ENCODE assay signal across 20 cellular contexts in the genomic region with DNA sequence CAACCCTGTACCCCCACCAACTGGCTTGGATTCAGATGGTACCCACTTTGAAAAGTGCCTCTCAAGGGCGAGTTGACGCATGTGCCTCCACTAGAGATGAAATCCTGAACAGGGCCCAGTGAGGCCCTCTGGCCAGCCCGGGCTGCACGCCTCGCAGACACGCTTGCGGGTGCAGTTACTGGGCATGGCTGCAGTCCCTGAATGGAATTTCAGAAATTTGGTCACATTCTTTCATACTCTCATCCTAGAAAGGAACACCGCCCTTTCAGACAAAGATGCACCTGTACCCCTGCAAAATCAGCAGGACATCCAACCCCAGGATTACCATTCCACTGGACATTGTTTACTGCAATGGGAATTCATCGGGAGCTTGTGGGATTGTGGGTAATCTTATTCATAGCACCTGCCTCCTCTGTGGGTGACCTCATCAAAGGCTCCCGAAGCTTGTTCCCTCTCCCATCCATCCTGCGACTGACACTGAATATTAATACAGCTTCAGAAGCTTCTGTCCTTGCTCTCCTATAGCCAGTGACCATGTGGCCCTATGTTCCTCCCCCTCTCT. TPM values are rescaled to one million over a fixed set of nuclear protein-coding genes. Genes with fewer than 3 reads are reported as not detected.
A peak's percentile ranks its signal among the peaks of the same experiment; 100 is the strongest.
DNase-seq lines count a peak whose midpoint lies in the region; ATAC-seq, FAIRE-seq and TF ChIP-seq lines count a peak whose summit lies in the region.
"Had no signal": no experiment of that assay in that cellular context is flagged by ENCODE, and none has a peak within 500 bp of the region (broad histone marks: within the 10 kb centered on the region; RNA-seq: fewer than 3 reads in every experiment).

No MANE protein-coding gene starts in this region.

- H3K4me3 ChIP-seq in body of pancreas = no peak overlapping the region
- H3K4me3 ChIP-seq in pancreas = no peak overlapping the region
- H3K4me3 ChIP-seq: lung, sigmoid colon, upper lobe of left lung had no signal

- H3K27me3 ChIP-seq in body of pancreas (no peaks in the 10 kb centered on the region), pancreas (no peaks in the 10 kb centered on the region)
- H3K27me3 ChIP-seq: sigmoid colon, upper lobe of left lung had no signal

- ATAC-seq in body of pancreas = peak; percentile 62
- ATAC-seq in left ventricle myocardium superior = peak; percentile 69
- ATAC-seq in pancreas = peak; percentile 44 to 63 (median 56)
- ATAC-seq in GM21825 (IDR thresholded peaks at IDR 0.05; ENCODE audit: unreplicated experiment) = no peak
- ATAC-seq: activated T-cell treated with anti-CD3 and anti-CD28 coated beads, Interleukin-2, amount 50 U/mL, for 4 hours had no signal

- DNase-seq in LHCN-M2 (ENCODE audit: low read depth) (peak; percentile 42), body of pancreas (peak in 2 of 4 donors; percentile 21 to 30), left ventricle myocardium superior (peak; percentile 48), pancreas (no peak), nucleus accumbens (lab: John Stamatoyannopoulos, UW) (no peak), H54 (ENCODE audit: insufficient read length, low spot score) (no peak)
- DNase-seq: activated CD4-positive, CD25-positive, alpha-beta regulatory T cell treated with anti-CD3 and anti-CD28 coated beads, Interleukin-2, amount 50 U/mL, for 72 hours; activated CD8-positive, alpha-beta memory T cell treated with anti-CD3 and anti-CD28 coated beads for 24 hours; activated naive CD4-positive, alpha-beta T cell treated with anti-CD3 and anti-CD28 coated beads for 36 hours; activated T-cell treated with anti-CD3 and anti-CD28 coated beads, Interleukin-2, amount 50 U/mL, for 4 hours; amniotic stem cell; caudate nucleus; hippocampal formation; MM.1S; NCI-H1694; sigmoid colon; stimulated activated CD8-positive, alpha-beta memory T cell treated with anti-CD3 and anti-CD28 coated beads, Interleukin-4, amount 100 ng/mL, for 48 hours had no signal

- peaks cover 45% of the 10 kb centered on the region for H3K4me1 ChIP-seq in body of pancreas
- peaks cover 0 to 20% (median 5%) of the 10 kb centered on the region in 3 donors for H3K4me1 ChIP-seq in pancreas
- H3K4me1 ChIP-seq: sigmoid colon, upper lobe of left lung had no signal

- H3K27ac ChIP-seq in body of pancreas = peak overlapping the region in 3 of 4 donors; percentile 24 to 60 (median 49)
- H3K27ac ChIP-seq in pancreas = peak overlapping the region in 2 of 4 donors; percentile 12 to 19
- H3K27ac ChIP-seq: sigmoid colon, upper lobe of left lung had no signal

- FAIRE-seq in pancreas (lab: Jason Lieb, UNC) = no peak
- no peak for FAIRE-seq in H54 (lab: Jason Lieb, UNC)

- no peaks in the 10 kb centered on the region for H3K36me3 ChIP-seq in body of pancreas (replicated peaks in 1 of 2; ENCODE audit: insufficient read depth in 1 of 2, low read depth in 2 of 2)
- H3K36me3 ChIP-seq in pancreas = no peaks in the 10 kb centered on the region
- H3K36me3 ChIP-seq: sigmoid colon, upper lobe of left lung had no signal

- intact Hi-C loops in body of pancreas (cut with DNase I) = no loop called here
- intact Hi-C loops in left ventricle myocardium superior (cut with micrococcal nuclease) = no loop called here
- intact Hi-C loops in pancreas (cut with DNase I) = no loop called here

- TF ChIP-seq CTCF in body of pancreas (IDR thresholded peaks at IDR 0.05) (no peak), pancreas (IDR thresholded peaks at IDR 0.05) (no peak)

- H3K9me3 ChIP-seq in body of pancreas = no peaks in the 10 kb centered on the region
- no peaks in the 10 kb centered on the region for H3K9me3 ChIP-seq in pancreas
- H3K9me3 ChIP-seq: sigmoid colon, upper lobe of left lung had no signal

- 73% methylated on average over 11 of the region's 11 CpGs for WGBS in body of pancreas, 2 donors
- 72 to 74% methylated on average over 11 of the region's 11 CpGs for WGBS in pancreas, 2 donors

- TF ChIP-seq POLR2A in body of pancreas (IDR thresholded peaks at IDR 0.05) = no peak
- no peak for TF ChIP-seq POLR2A in H54 (IDR thresholded peaks at IDR 0.05; ENCODE audit: low read depth, low read length)

RNA-seq across cellular contexts. Expression of a gene that starts 42.5 kb away (rescaled TPM):
- 192 and 202 TPM in 2 replicates for total RNA-seq in LHCN-M2 (2014; rRNA removed)
- polyA plus RNA-seq in LHCN-M2 (2012) = 1,083 TPM
- total RNA-seq in body of pancreas = 100 to 1,000 TPM; 417 to 435 TPM
- total RNA-seq in left ventricle myocardium superior = 14,056 TPM
- total RNA-seq in pancreas = 100 to 1,000 TPM; 114 to 359 (median 249) TPM
- polyA plus RNA-seq in pancreas = 100 to 1,000 TPM; 304 to 482 TPM

Comparison
In these comparisons a context has a peak if more than half of its experiments do, and no peak if none do; other contexts are left out.
1. DNase-seq: peak in LHCN-M2 (single experiment) and left ventricle myocardium superior (single experiment); none in pancreas (0 of 6), nucleus accumbens (0 of 56) and H54 (single experiment).
2. RNA of a gene that starts 42.5 kb away (total RNA-seq): 14,056 TPM in left ventricle myocardium superior (single experiment); 417 to 435 TPM in body of pancreas, 114 to 359 TPM in pancreas and 192 to 202 TPM in LHCN-M2; every median in the first group is over 10 times any median in the second.